Comparison of ENCODE assay signal across 19 cellular contexts in the genomic region with DNA sequence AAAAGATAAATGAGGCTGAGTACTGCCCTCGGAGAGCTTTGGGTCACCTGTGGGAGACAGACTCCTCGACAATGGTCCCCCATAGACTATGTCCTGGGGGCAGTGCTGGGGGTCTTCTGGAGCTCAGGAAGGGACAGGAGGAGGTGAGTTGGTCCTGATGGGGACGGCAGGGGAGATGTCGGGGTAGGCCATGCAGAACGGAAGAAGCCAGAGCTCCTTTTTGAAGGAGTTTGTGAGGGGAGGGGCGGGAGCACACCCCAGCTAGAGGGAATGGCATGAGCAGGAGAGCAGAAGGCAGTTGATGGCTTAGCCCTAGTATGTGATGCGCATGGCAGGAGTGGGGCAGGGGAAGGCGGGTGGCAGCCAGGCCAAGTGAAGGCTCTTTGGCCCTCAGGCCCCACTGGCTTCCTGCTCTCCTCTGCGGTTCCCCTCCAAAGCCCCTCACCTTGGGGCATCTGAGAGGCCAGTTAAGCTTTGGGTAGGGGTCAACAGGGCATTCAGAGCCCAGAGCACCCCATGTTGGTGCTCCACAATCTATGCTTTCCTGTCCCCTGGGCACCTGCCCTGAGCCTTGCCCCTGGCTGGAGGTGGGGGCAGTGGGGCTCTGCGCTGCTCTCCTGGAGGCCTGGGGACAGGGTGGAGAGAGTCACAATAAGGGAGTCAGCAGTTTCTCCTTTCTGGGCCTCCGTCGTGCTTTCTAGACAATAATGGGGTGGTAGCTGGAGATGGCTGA.
DNase-seq lines count a peak whose midpoint lies in the region; ATAC-seq and TF ChIP-seq lines count a peak whose summit lies in the region.
"Had no signal": no experiment of that assay in that cellular context is flagged by ENCODE, and none has a peak within 500 bp of the region (broad histone marks: within the 10 kb centered on the region; RNA-seq: fewer than 3 reads in every experiment).

No MANE protein-coding gene starts in this region.

- H3K27me3 ChIP-seq in SJSA1 (replicated peaks) (no peaks in the 10 kb centered on the region), subcutaneous abdominal adipose tissue (ENCODE audit: control insufficient read depth in 5 of 5, insufficient read depth in 4 of 5, low read length in 5 of 5) (peaks cover 0 to 3% (median 0%) of the 10 kb centered on the region in 5 donors), prostate gland (replicated peaks; ENCODE audit: insufficient read depth) (no peaks in the 10 kb centered on the region)
- H3K27me3 ChIP-seq: hepatocyte, vagina had no signal

- peak overlapping the region in 1 of 5 donors; percentile 7 for H3K9ac ChIP-seq in subcutaneous abdominal adipose tissue (ENCODE audit: low read length in 5 of 5)

- no peak overlapping the region for H3K4me3 ChIP-seq in SJSA1
- H3K4me3 ChIP-seq in subcutaneous abdominal adipose tissue (ENCODE audit: low read depth in 1 of 5, low read length in 5 of 5) = no peak overlapping the region
- H3K4me3 ChIP-seq in prostate gland = no peak overlapping the region
- H3K4me3 ChIP-seq: GM12878, hepatocyte, vagina had no signal

- DNase-seq in H4 (ENCODE audit: low spot score) (peak; percentile 2), SJSA1 (ENCODE audit: low read depth in 1 of 2, low spot score in 2 of 2) (peak in 1 of 2 experiments; percentile 32), left lobe of liver (ENCODE audit: low spot score) (peak; percentile 23), prostate gland (ENCODE audit: low spot score) (no peak)
- DNase-seq: activated gamma-delta T cell treated with Interleukin-2 at 50 U/mL for 16 hours; GDM1; kidney; midbrain; NCI-H1105; NCI-H2107; NCI-H510A treated with DMSO at 0.1 percent for 48 hours; stimulated activated CD4-positive, alpha-beta T cell treated with anti-CD3 and anti-CD28 coated beads, Interleukin-15, amount 100 ng/mL, for 24 hours; stimulated activated naive CD4-positive, alpha-beta T cell treated with Interleukin-2 at 50 U/mL for 16 hours had no signal

- peak overlapping the region; percentile 86 for H3K27ac ChIP-seq in SJSA1
- H3K27ac ChIP-seq in subcutaneous abdominal adipose tissue (ENCODE audit: low read depth, low read length) = peak overlapping the region; percentile 78
- H3K27ac ChIP-seq in prostate gland = no peak overlapping the region

- no peak for TF ChIP-seq CTCF in prostate gland (IDR thresholded peaks at IDR 0.05)

- H3K4me1 ChIP-seq in SJSA1 (replicated peaks) (peaks cover 47% of the 10 kb centered on the region), subcutaneous abdominal adipose tissue (ENCODE audit: control insufficient read depth in 5 of 5, insufficient read depth in 5 of 5, low read length in 5 of 5) (peaks cover 24 to 99% (median 75%) of the 10 kb centered on the region in 5 donors), prostate gland (replicated peaks) (no peaks in the 10 kb centered on the region)

- 93% methylated on average over 12 of the region's 12 CpGs for WGBS in prostate gland

- H3K36me3 ChIP-seq in SJSA1 = peaks cover 4% of the 10 kb centered on the region; the same call in 1 of the 2 replicates
- H3K36me3 ChIP-seq in subcutaneous abdominal adipose tissue (ENCODE audit: control insufficient read depth in 5 of 5, insufficient read depth in 5 of 5, low read length in 5 of 5) = no peaks in the 10 kb centered on the region
- no peaks in the 10 kb centered on the region for H3K36me3 ChIP-seq in prostate gland
- H3K36me3 ChIP-seq: vagina had no signal

- ATAC-seq in left lobe of liver (no peak), HG03457 (IDR thresholded peaks at IDR 0.05; ENCODE audit: unreplicated experiment) (no peak), HG02642 (IDR thresholded peaks at IDR 0.05; ENCODE audit: poor library complexity, unreplicated experiment) (no peak)
- ATAC-seq: GM12878 had no signal

- no peak for TF ChIP-seq POLR2A in prostate gland (IDR thresholded peaks at IDR 0.05)

- H3K9me3 ChIP-seq in SJSA1 (replicated peaks) = no peaks in the 10 kb centered on the region
- no peaks in the 10 kb centered on the region for H3K9me3 ChIP-seq in subcutaneous abdominal adipose tissue (ENCODE audit: control insufficient read depth in 5 of 5, low read length in 5 of 5)
- no peaks in the 10 kb centered on the region for H3K9me3 ChIP-seq in prostate gland
- H3K9me3 ChIP-seq: vagina had no signal

- intact Hi-C loops in prostate gland (cut with DNase I) = loop anchor here (10.0 kb wide), 1 partner anchor 313 kb away; no protein-coding TSS in a partner anchor

Comparison
In these comparisons a context has a peak if more than half of its experiments do, and no peak if none do; other contexts are left out.
1. H3K27ac ChIP-seq: peak in SJSA1 (single experiment) and subcutaneous abdominal adipose tissue (single experiment); none in prostate gland (0 of 2).